Comparison of ENCODE assay signal across 27 cellular contexts in the genomic region with DNA sequence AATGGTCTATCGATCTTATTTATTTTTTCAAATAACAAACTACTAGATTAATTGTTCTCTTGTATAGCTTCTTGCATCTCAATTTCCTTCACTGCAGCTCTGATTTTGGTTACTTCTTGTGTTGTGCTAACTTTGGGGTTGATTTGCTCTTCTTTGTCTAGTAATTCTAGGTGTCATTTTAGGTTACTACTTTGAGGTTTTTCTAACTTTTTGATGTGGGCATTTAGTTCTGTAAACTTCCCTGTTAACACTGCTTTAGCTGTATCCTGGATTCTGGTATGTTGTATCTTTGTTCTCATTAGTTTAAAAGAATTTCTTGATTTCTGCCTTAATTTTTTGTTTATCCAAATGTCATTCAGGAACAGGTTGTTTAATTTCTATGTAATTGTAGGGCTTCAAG.
"Had no signal": no experiment of that assay in that cellular context is flagged by ENCODE, and none has a peak within 500 bp of the region (broad histone marks: within the 10 kb centered on the region; RNA-seq: fewer than 3 reads in every experiment).

No MANE protein-coding gene starts in this region.

- ATAC-seq: stimulated activated effector memory CD8-positive, alpha-beta T cell treated with anti-CD3 and anti-CD28 coated beads, Interleukin-12 subunit alpha, Interleukin-12 subunit beta, amount 100 ng/mL, for 72 hours; stimulated activated memory B cell treated with anti-CD40 and anti-IgM and Interleukin-4, amounts not matched to agents 10 μg/mL and 1 μg/mL and 100 μg/mL, for 72 hours; stimulated activated naive B cell treated with anti-CD40 and anti-IgM and Interleukin-4, amounts not matched to agents 10 μg/mL and 1 μg/mL and 100 μg/mL, for 72 hours; stimulated activated naive CD8-positive, alpha-beta T cell treated with anti-CD3 and anti-CD28 coated beads, Interleukin-15, amount 100 ng/mL, for 72 hours; stimulated activated naive CD8-positive, alpha-beta T cell treated with anti-CD3 and anti-CD28 coated beads, Interleukin-15, Interleukin-2, amounts not matched to agents 100 U/mL and 50 U/mL, for 24 hours; upper lobe of right lung had no signal

- H3K4me1 ChIP-seq: stomach, suprapubic skin, testis, thyroid gland, tibial artery, tibial nerve, transverse colon, upper lobe of left lung, upper lobe of right lung, uterus, vagina had no signal

- H3K27me3 ChIP-seq: stomach, suprapubic skin, testis, thyroid gland, tibial artery, tibial nerve, transverse colon, upper lobe of left lung, upper lobe of right lung, uterus, vagina had no signal

- H3K9me3 ChIP-seq: testis, thoracic aorta, thyroid gland, upper lobe of left lung, uterus, vagina had no signal

- DNase-seq: stimulated activated CD4-positive, alpha-beta T cell treated with anti-CD3 and anti-CD28 coated beads, Interleukin-2, amount 100 ng/mL, for 48 hours; stimulated activated CD4-positive, alpha-beta T cell treated with anti-CD3 and anti-CD28 coated beads, Interleukin-4, amount 100 ng/mL, for 1 hour; stimulated activated CD4-positive, alpha-beta T cell treated with anti-CD3 and anti-CD28 coated beads, Interleukin-4, amount 100 ng/mL, for 24 hours; stimulated activated CD4-positive, alpha-beta T cell treated with anti-CD3 and anti-CD28 coated beads, Interleukin-4, amount 100 ng/mL, for 4 hours; stimulated activated CD8-positive, alpha-beta memory T cell treated with anti-CD3 and anti-CD28 coated beads, Interleukin-4, amount 100 ng/mL, for 48 hours; stimulated activated naive B cell treated with anti-CD40 and anti-IgM and Interleukin-4, amounts not matched to agents 10 μg/mL and 1 μg/mL and 100 μg/mL, for 72 hours; stimulated activated naive CD4-positive, alpha-beta T cell; stimulated activated naive CD4-positive, alpha-beta T cell treated with Interleukin-2 at 50 U/mL for 16 hours; stimulated activated naive CD8-positive, alpha-beta T cell treated with anti-CD3 and anti-CD28 coated beads, Interleukin-15, amount 100 ng/mL, for 72 hours; stimulated activated naive CD8-positive, alpha-beta T cell treated with anti-CD3 and anti-CD28 coated beads, Interleukin-15, Interleukin-2, amounts not matched to agents 100 U/mL and 50 U/mL, for 24 hours; stomach; substantia nigra; testis; thyroid gland; tibial artery; transverse colon; trophoblast cell; upper lobe of left lung; upper lobe of right lung; uterus had no signal

- FAIRE-seq: urothelium cell line had no signal

- H3K27ac ChIP-seq: stomach, suprapubic skin, testis, thoracic aorta, thyroid gland, tibial artery, tibial nerve, transverse colon, upper lobe of left lung, upper lobe of right lung, uterus, vagina had no signal

- H3K4me3 ChIP-seq: stomach, suprapubic skin, testis, thoracic aorta, thyroid gland, tibial artery, tibial nerve, transverse colon, upper lobe of left lung, upper lobe of right lung, uterus, vagina had no signal

- H3K36me3 ChIP-seq: stomach, suprapubic skin, thoracic aorta, thyroid gland, tibial artery, tibial nerve, transverse colon, upper lobe of left lung, upper lobe of right lung, uterus, vagina had no signal
